Comparison of ENCODE assay signal across 13 cellular contexts in the genomic region with DNA sequence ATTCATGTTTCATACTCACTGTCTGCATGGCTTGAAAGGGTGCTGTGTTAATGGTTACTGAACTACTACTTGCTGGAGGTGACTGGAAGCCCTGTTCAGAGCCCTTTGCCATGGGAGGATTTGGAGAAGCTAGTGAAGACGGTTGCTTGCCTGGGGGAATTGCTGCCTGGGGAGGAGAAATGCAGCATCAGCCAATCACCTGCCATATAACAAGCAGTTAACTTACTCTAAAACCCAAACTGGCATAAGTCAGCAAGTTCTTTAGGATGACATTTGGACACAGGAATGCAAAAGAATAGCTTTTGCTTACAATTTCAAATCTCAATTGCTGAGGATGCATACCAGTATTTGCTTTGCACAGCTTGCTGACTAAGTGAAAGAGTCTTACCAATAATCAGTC. TPM values are rescaled to one million over a fixed set of nuclear protein-coding genes. Genes with fewer than 3 reads are reported as not detected.
DNase-seq lines count a peak whose midpoint lies in the region; ATAC-seq and TF ChIP-seq lines count a peak whose summit lies in the region.
"Had no signal": no experiment of that assay in that cellular context is flagged by ENCODE, and none has a peak within 500 bp of the region (broad histone marks: within the 10 kb centered on the region; RNA-seq: fewer than 3 reads in every experiment).

No MANE protein-coding gene starts in this region.

- no peak overlapping the region for H3K27ac Mint-ChIP-seq in H9
- H3K27ac Mint-ChIP-seq: endodermal cell had no signal

- H2BK20ac ChIP-seq in H9 (ENCODE audit: low read depth, low read length, poor library complexity, severe bottlenecking) = no peak overlapping the region

- no peak overlapping the region for H2BK12ac ChIP-seq in H9 (ENCODE audit: insufficient read length, low read depth, low read length)

- H3K79me2 ChIP-seq in H9 (ENCODE audit: insufficient read depth, low read length) = no peaks in the 10 kb centered on the region

- H3K14ac ChIP-seq in H9 (ENCODE audit: insufficient read depth, low read length) = no peak overlapping the region

- H3K4me1 ChIP-seq in HEK293 (ENCODE audit: control insufficient read depth, insufficient read depth, low read length) (no peaks in the 10 kb centered on the region), H9 (ENCODE audit: insufficient read depth, low read length) (no peaks in the 10 kb centered on the region)
- H3K4me1 ChIP-seq: A549 had no signal

- no peaks in the 10 kb centered on the region for H3K27me3 ChIP-seq in H9 (ENCODE audit: insufficient read depth, low read length)

- H4K20me1 ChIP-seq in H9 (ENCODE audit: control insufficient read depth, insufficient read depth, insufficient read length) = no peaks in the 10 kb centered on the region

- H3T11ph ChIP-seq in H9 (ENCODE audit: low read length) = no peak overlapping the region

- no peaks in the 10 kb centered on the region for H3K9me3 ChIP-seq in HEK293 (ENCODE audit: control insufficient read depth, insufficient read depth, low read depth, low read length)
- H3K9me3 ChIP-seq in H9 (ENCODE audit: control insufficient read depth, low read depth, low read length) = no peaks in the 10 kb centered on the region
- H3K9me3 ChIP-seq: A549 had no signal

- no peak overlapping the region for H4K91ac ChIP-seq in H9 (ENCODE audit: insufficient read length, low read depth, low read length)

- peaks cover 34 to 70% of the 10 kb centered on the region in 2 experiments for H3K36me3 ChIP-seq in HEK293 (ENCODE audit: control insufficient read depth in 2 of 2, insufficient read depth in 1 of 2, low read length in 2 of 2)

- ATAC-seq in HG03460 (IDR thresholded peaks at IDR 0.05; ENCODE audit: unreplicated experiment) = no peak
- ATAC-seq: A549 had no signal

- H3K23me2 ChIP-seq in H9 (ENCODE audit: insufficient read length, low read depth, low read length, poor library complexity, severe bottlenecking) = no peaks in the 10 kb centered on the region

- no peaks in the 10 kb centered on the region for H3K79me1 ChIP-seq in H9 (ENCODE audit: insufficient read depth, low read depth, low read length, poor library complexity, severe bottlenecking)

- H3K4me3 ChIP-seq in HEK293 (ENCODE audit: low read depth, low read length) = no peak overlapping the region
- H3K4me3 ChIP-seq: A549 had no signal

- no peak overlapping the region for H3K9ac ChIP-seq in H9 (ENCODE audit: extremely low read depth, insufficient read length, low read length)

- H3K23ac ChIP-seq in H9 (ENCODE audit: insufficient read length, low read depth, low read length) = no peak overlapping the region

- no peak overlapping the region for H4K5ac ChIP-seq in H9 (ENCODE audit: insufficient read length, low read depth, low read length)

- no CpG with 5 or more reads among the region's 1 CpG for WGBS in H9 (ENCODE audit: extremely low coverage, insufficient read length, low lambda C conversion rate)

- no peak overlapping the region for H3K4me3 Mint-ChIP-seq in H9
- H3K4me3 Mint-ChIP-seq: endodermal cell had no signal

- H3K27ac ChIP-seq in HEK293 (ENCODE audit: extremely low read depth, low read depth, low read length) (no peak overlapping the region), H9 (ENCODE audit: insufficient read length, low read depth, low read length) (no peak overlapping the region)
- H3K27ac ChIP-seq: A549, RWPE1 had no signal

- no peak overlapping the region for H2BK120ac ChIP-seq in H9 (ENCODE audit: low read depth, low read length, poor library complexity, severe bottlenecking)

- H3K4me1 Mint-ChIP-seq in H9 = no peaks in the 10 kb centered on the region

- no peak overlapping the region for H2AK5ac ChIP-seq in H9 (ENCODE audit: insufficient read length, low read length)

- H3K9me3 Mint-ChIP-seq in H9 = no peaks in the 10 kb centered on the region
- H3K9me3 Mint-ChIP-seq: endodermal cell had no signal

- no peak overlapping the region for H3K4me2 ChIP-seq in H9 (ENCODE audit: insufficient read depth, insufficient read length, low read length)
- H3K4me2 ChIP-seq: A549 had no signal

- H4K8ac ChIP-seq in H9 (replicated peaks; ENCODE audit: insufficient read length, low read depth, low read length) = no peak overlapping the region

- POLR2A ChIA-PET in HEK293 (lab: Yijun Ruan, JAX) = no interaction called here

- no peak overlapping the region for H2AFZ ChIP-seq in H9 (ENCODE audit: low read length)

- no peaks in the 10 kb centered on the region for H3K27me3 Mint-ChIP-seq in H9 (ENCODE audit: low read depth)

- H2BK15ac ChIP-seq in H9 (ENCODE audit: low read depth, low read length) = no peak overlapping the region

- H3K56ac ChIP-seq in H9 (ENCODE audit: insufficient read length, low read depth, low read length) = no peak overlapping the region

- TF ChIP-seq CTCF in HEK293 (tag by site-specific recombination; IDR thresholded peaks at IDR 0.05) (no peak), H9 (conservative IDR thresholded peaks at IDR 0.05) (no peak)

- peaks cover 16 to 90% (median 59%) of the 10 kb centered on the region in 3 experiments; a peak in 6 of 7 replicates for H3K36me3 Mint-ChIP-seq in H9 (ENCODE audit: insufficient read depth in 1 of 3, low read depth in 3 of 3)

- no peak overlapping the region for H3K18ac ChIP-seq in H9 (ENCODE audit: insufficient read length, low read depth, low read length)

- no peak overlapping the region for H2BK5ac ChIP-seq in H9 (ENCODE audit: insufficient read length, low read length)

- CTCF ChIA-PET in HEK293 (lab: Yijun Ruan, JAX) = no interaction called here

- DNase-seq in A172 (ENCODE audit: low spot score) (peak; percentile 71), amniotic stem cell (lab: John Stamatoyannopoulos, UW) (peak; percentile 71), hepatic stellate cell (ENCODE audit: low spot score) (peak; percentile 52), NCI-H1105 treated with DMSO at 0.1 percent for 48 hours (lab: John Stamatoyannopoulos, UW) (no peak), H9 (no peak), NCI-H446 (lab: John Stamatoyannopoulos, UW) (no peak)
- DNase-seq: DMS79 treated with DMSO at 0.1 percent for 48 hours, endodermal cell, NCI-H345 had no signal

- H3K4ac ChIP-seq in H9 (ENCODE audit: low read depth, low read length) = no peak overlapping the region

TF ChIP-seq in HEK293, 187 proteins besides CTCF, POLR2A, EP300 and RAD21:
- TF ChIP-seq, protein P1, sequence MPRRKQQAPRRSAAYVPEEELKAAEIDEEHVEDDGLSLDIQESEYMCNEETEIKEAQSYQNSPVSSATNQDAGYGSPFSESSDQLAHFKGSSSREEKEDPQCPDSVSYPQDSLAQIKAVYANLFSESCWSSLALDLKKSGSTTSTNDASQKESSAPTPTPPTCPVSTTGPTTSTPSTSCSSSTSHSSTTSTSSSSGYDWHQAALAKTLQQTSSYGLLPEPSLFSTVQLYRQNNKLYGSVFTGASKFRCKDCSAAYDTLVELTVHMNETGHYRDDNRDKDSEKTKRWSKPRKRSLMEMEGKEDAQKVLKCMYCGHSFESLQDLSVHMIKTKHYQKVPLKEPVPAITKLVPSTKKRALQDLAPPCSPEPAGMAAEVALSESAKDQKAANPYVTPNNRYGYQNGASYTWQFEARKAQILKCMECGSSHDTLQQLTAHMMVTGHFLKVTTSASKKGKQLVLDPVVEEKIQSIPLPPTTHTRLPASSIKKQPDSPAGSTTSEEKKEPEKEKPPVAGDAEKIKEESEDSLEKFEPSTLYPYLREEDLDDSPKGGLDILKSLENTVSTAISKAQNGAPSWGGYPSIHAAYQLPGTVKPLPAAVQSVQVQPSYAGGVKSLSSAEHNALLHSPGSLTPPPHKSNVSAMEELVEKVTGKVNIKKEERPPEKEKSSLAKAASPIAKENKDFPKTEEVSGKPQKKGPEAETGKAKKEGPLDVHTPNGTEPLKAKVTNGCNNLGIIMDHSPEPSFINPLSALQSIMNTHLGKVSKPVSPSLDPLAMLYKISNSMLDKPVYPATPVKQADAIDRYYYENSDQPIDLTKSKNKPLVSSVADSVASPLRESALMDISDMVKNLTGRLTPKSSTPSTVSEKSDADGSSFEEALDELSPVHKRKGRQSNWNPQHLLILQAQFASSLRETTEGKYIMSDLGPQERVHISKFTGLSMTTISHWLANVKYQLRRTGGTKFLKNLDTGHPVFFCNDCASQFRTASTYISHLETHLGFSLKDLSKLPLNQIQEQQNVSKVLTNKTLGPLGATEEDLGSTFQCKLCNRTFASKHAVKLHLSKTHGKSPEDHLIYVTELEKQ (tag by site-specific recombination; IDR thresholded peaks at IDR 0.05; ENCODE audit: borderline replicate concordance) = no peak
- peak; percentile 68; the same call in 1 of the 2 replicates for TF ChIP-seq GFI1B (tag by site-specific recombination; IDR thresholded peaks at IDR 0.05)
TF ChIP-seq in HEK293: peak in this region for 1.

RNA-seq across cellular contexts. Expression of gene IPO8, which starts 23.4 kb away (rescaled TPM):
- total RNA-seq in A172 (2014; rRNA removed; shearing (Covaris generic)) = 27.4 and 27.6 TPM in 2 replicates
- 47.2 and 48.0 TPM in 2 replicates for total RNA-seq in H9 (2021)

RNA-seq across cellular contexts. Expression of gene CAPRIN2, which starts 35.7 kb away (rescaled TPM):
- 21.9 and 29.3 TPM in 2 replicates for total RNA-seq in A172 (2014; rRNA removed; shearing (Covaris generic))
- 123 and 130 TPM in 2 replicates for total RNA-seq in H9 (2021)

Comparison
In these comparisons a context has a peak if more than half of its experiments do, and no peak if none do; other contexts are left out.
1. DNase-seq: peak in A172 (single experiment), amniotic stem cell (single experiment) and hepatic stellate cell (single experiment); none in NCI-H1105 treated with DMSO at 0.1 percent for 48 hours (single experiment), H9 (single experiment) and NCI-H446 (0 of 2).